Comparison of ENCODE assay signal across 17 cellular contexts in genomic region chrX:115624916-115625315, GRCh38.
DNase-seq lines count a peak whose midpoint lies in the region; ATAC-seq and TF ChIP-seq lines count a peak whose summit lies in the region.
"Had no signal": no experiment of that assay in that cellular context is flagged by ENCODE, and none has a peak within 500 bp of the region (broad histone marks: within the 10 kb centered on the region; RNA-seq: fewer than 3 reads in every experiment).

No MANE protein-coding gene starts in this region.

- H3K36me3 ChIP-seq in heart right ventricle (peaks cover 0 to 72% (median 0%) of the 10 kb centered on the region in 9 donors), vagina (no peaks in the 10 kb centered on the region), WERI-Rb-1 (no peaks in the 10 kb centered on the region)
- H3K36me3 ChIP-seq: left lung had no signal

- H3K4me3 ChIP-seq in heart right ventricle (no peak overlapping the region), right cardiac atrium (ENCODE audit: low read length) (no peak overlapping the region), dorsolateral prefrontal cortex (no peak overlapping the region), vagina (no peak overlapping the region), WERI-Rb-1 (ENCODE audit: low read depth, low read length) (no peak overlapping the region)
- H3K4me3 ChIP-seq: A549, left lung had no signal

- no peaks in the 10 kb centered on the region for H3K9me3 Mint-ChIP-seq in osteocyte (ENCODE audit: unreplicated experiment)
- H3K9me3 Mint-ChIP-seq: activated T-helper 2 cell treated with anti-CD3 and anti-CD28 coated beads, Interferon-gamma antibody, Interleukin-2, Interleukin-4, amounts not matched to agents 10 μg/mL and 5 μg/mL and 100 μg/mL, durations not matched to agents 14 hours and 24 hours and 36 hours; T-helper 2 cell treated with Interferon-gamma antibody and Interleukin-4, amounts not matched to agents 5 μg/mL and 100 μg/mL, for 36 hours had no signal

- H3K9me3 ChIP-seq in heart right ventricle: no peaks in the 10 kb centered on the region
- no peaks in the 10 kb centered on the region for H3K9me3 ChIP-seq in right cardiac atrium (ENCODE audit: control insufficient read depth, low read length)
- H3K9me3 ChIP-seq in vagina: no peaks in the 10 kb centered on the region
- no peaks in the 10 kb centered on the region for H3K9me3 ChIP-seq in WERI-Rb-1 (ENCODE audit: severe bottlenecking)
- H3K9me3 ChIP-seq: A549, left lung had no signal

- peaks cover 31% of the 10 kb centered on the region for H3K36me3 Mint-ChIP-seq in osteocyte (ENCODE audit: unreplicated experiment)

- DNase-seq in heart right ventricle (no peak), right cardiac atrium (no peak), dorsolateral prefrontal cortex (no peak), osteocyte (ENCODE audit: extremely low spot score, unreplicated experiment) (no peak), vagina (ENCODE audit: extremely low spot score in 2 of 2) (no peak), NCI-H2171 (lab: John Stamatoyannopoulos, UW) (no peak), WERI-Rb-1 (no peak)
- no peak for DNase-seq in activated CD4-positive, alpha-beta T cell treated with anti-CD3 and anti-CD28 coated beads for 48 hours
- DNase-seq: activated CD4-positive, CD25-positive, alpha-beta regulatory T cell treated with anti-CD3 and anti-CD28 coated beads, Interleukin-2, amount 50 U/mL, for 72 hours; C1 segment of cervical spinal cord; left lung; NCI-H1417; NCI-H748 treated with DMSO at 0.1 percent for 48 hours; stimulated activated CD4-positive, alpha-beta T cell treated with anti-CD3 and anti-CD28 coated beads, Interleukin-2, amount 100 ng/mL, for 24 hours had no signal

- H3K4me3 Mint-ChIP-seq in osteocyte (ENCODE audit: unreplicated experiment): peak overlapping the region; percentile 30
- H3K4me3 Mint-ChIP-seq: T-helper 2 cell treated with Interferon-gamma antibody and Interleukin-4, amounts not matched to agents 5 μg/mL and 100 μg/mL, for 36 hours had no signal

- H3K4me1 ChIP-seq in heart right ventricle (peaks cover 0 to 79% (median 11%) of the 10 kb centered on the region in 9 donors), right cardiac atrium (ENCODE audit: control insufficient read depth, insufficient read depth, low read length) (no peaks in the 10 kb centered on the region), vagina (no peaks in the 10 kb centered on the region)
- H3K4me1 ChIP-seq: left lung had no signal

- peaks cover 57% of the 10 kb centered on the region for H3K4me1 Mint-ChIP-seq in osteocyte (ENCODE audit: unreplicated experiment)

- H3K27me3 Mint-ChIP-seq in osteocyte (ENCODE audit: unreplicated experiment): no peaks in the 10 kb centered on the region

- intact Hi-C loops in heart right ventricle (cut with DNase I): loop anchor here in 3 of 10 donors (5.0 kb wide), 1 partner anchor 63 kb away; the partner anchor contains the start of gene PLS3 (in 3 of the 3)
- intact Hi-C loops in right cardiac atrium (cut with DNase I): no loop called here
- intact Hi-C loops in dorsolateral prefrontal cortex (cut with DNase I): loop anchor here in 1 of 2 donors (5.0 kb wide), 1 partner anchor 63 kb away; the partner anchor contains the start of gene PLS3
- intact Hi-C loops in vagina (cut with DNase I): no loop called here

- WGBS in heart right ventricle, 2 donors: 88 to 91% methylated on average over 1 of the region's 1 CpG
- WGBS in right cardiac atrium: 79% methylated on average over 1 of the region's 1 CpG

- TF ChIP-seq CTCF in heart right ventricle (IDR thresholded peaks at IDR 0.05) (no peak), dorsolateral prefrontal cortex (IDR thresholded peaks at IDR 0.05 in 54 of 56, conservative IDR thresholded peaks at IDR 0.05 in 2 of 56; ENCODE audit: low read depth in 1 of 56, partially characterized antibody in 56 of 56) (no peak), osteocyte (IDR thresholded peaks at IDR 0.05) (no peak), vagina (IDR thresholded peaks at IDR 0.05) (no peak), WERI-Rb-1 (IDR thresholded peaks at IDR 0.05; ENCODE audit: low read depth, low read length) (no peak)

- ATAC-seq in heart right ventricle (no peak), right cardiac atrium (no peak)
- ATAC-seq: A549 had no signal

- H3K27me3 ChIP-seq in heart right ventricle (peaks cover 0 to 91% (median 0%) of the 10 kb centered on the region in 7 donors), right cardiac atrium (ENCODE audit: control insufficient read depth, insufficient read depth) (no peaks in the 10 kb centered on the region), dorsolateral prefrontal cortex (peaks cover 0 to 88% (median 27%) of the 10 kb centered on the region in 45 donors), vagina (no peaks in the 10 kb centered on the region), WERI-Rb-1 (ENCODE audit: insufficient read depth, low read depth, severe bottlenecking) (peaks cover 9% of the 10 kb centered on the region)

- peak overlapping the region in 6 of 10 donors; percentile 19 to 71 (median 63) for H3K27ac ChIP-seq in heart right ventricle
- no peak overlapping the region for H3K27ac ChIP-seq in right cardiac atrium (ENCODE audit: low read length)
- H3K27ac ChIP-seq in dorsolateral prefrontal cortex: peak overlapping the region in 54 of 59 donors; percentile 18 to 92 (median 82)
- H3K27ac ChIP-seq in vagina: peak overlapping the region; percentile 36
- no peak overlapping the region for H3K27ac ChIP-seq in WERI-Rb-1
- H3K27ac ChIP-seq: A549 had no signal

- peak overlapping the region; percentile 93 for H3K27ac Mint-ChIP-seq in osteocyte (ENCODE audit: unreplicated experiment)
- H3K27ac Mint-ChIP-seq: activated T-helper 2 cell treated with anti-CD3 and anti-CD28 coated beads, Interferon-gamma antibody, Interleukin-2, Interleukin-4, amounts not matched to agents 10 μg/mL and 5 μg/mL and 100 μg/mL, durations not matched to agents 14 hours and 24 hours and 36 hours; T-helper 2 cell treated with Interferon-gamma antibody and Interleukin-4, amounts not matched to agents 5 μg/mL and 100 μg/mL, for 36 hours had no signal

- TF ChIP-seq POLR2A in vagina (IDR thresholded peaks at IDR 0.05): no peak

Comparison
In these comparisons a context has a peak if more than half of its experiments do, and no peak if none do; other contexts are left out.
1. H3K27ac ChIP-seq: peak in heart right ventricle (6 of 10), dorsolateral prefrontal cortex (54 of 59) and vagina (single experiment); none in right cardiac atrium (single experiment) and WERI-Rb-1 (single experiment).